In genomic region chr3:69941037-69941436, GRCh38 we compare ENCODE assay signal across 29 cellular contexts. TPM values are rescaled to one million over a fixed set of nuclear protein-coding genes. Genes with fewer than 3 reads are reported as not detected.
"Had no signal": no experiment of that assay in that cellular context is flagged by ENCODE, and none has a peak within 500 bp of the region (broad histone marks: within the 10 kb centered on the region; RNA-seq: fewer than 3 reads in every experiment).

No MANE protein-coding gene starts in this region.

- H3K27me3 ChIP-seq: esophagus squamous epithelium, neutrophil, pancreas, right atrium auricular region, spleen, tibial nerve, upper lobe of left lung had no signal

- H3K27ac ChIP-seq: coronary artery, esophagus squamous epithelium, neutrophil, pancreas, right atrium auricular region, spleen, thoracic aorta, tibial nerve, upper lobe of left lung had no signal

- H3K36me3 ChIP-seq: esophagus squamous epithelium, neutrophil, spleen had no signal

- DNase-seq: dermis blood vessel endothelial cell; effector memory CD4-positive, alpha-beta T cell; esophagus squamous epithelium; kidney; mucosa of descending colon; naive B cell; pancreas; spleen; stimulated activated CD4-positive, alpha-beta T cell treated with anti-CD3 and anti-CD28 coated beads, Interleukin-4, amount 100 ng/mL, for 4 hours; stimulated activated naive CD8-positive, alpha-beta T cell treated with anti-CD3 and anti-CD28 coated beads, Interleukin-15, Interleukin-2, amounts not matched to agents 100 U/mL and 50 U/mL, for 24 hours; substantia nigra; upper lobe of left lung had no signal

- ATAC-seq: left lobe of liver; mucosa of descending colon; natural killer cell treated with Interleukin-12 subunit alpha and Interleukin-12 subunit beta and Interleukin-15 and Interleukin-18, amount 100 ng/mL, for 72 hours; pancreas; stimulated activated memory B cell treated with anti-CD40 and anti-IgM and Interleukin-4, amounts not matched to agents 10 μg/mL and 1 μg/mL and 100 μg/mL, for 72 hours; stimulated activated naive CD8-positive, alpha-beta T cell treated with anti-CD3 and anti-CD28 coated beads, Interleukin-15, Interleukin-2, amounts not matched to agents 100 U/mL and 50 U/mL, for 24 hours had no signal

- FAIRE-seq: frontal cortex, kidney, pancreas, urothelium cell line had no signal

- H3K4me3 ChIP-seq: coronary artery, esophagus squamous epithelium, lung, mucosa of descending colon, pancreas, right atrium auricular region, skin epidermis, spleen, thoracic aorta, tibial nerve, upper lobe of left lung had no signal

- H3K9me3 ChIP-seq: esophagus squamous epithelium, mucosa of descending colon, neutrophil, pancreas, right atrium auricular region, spleen, thoracic aorta, tibial nerve, upper lobe of left lung had no signal

- H3K4me1 ChIP-seq: esophagus squamous epithelium, pancreas, right atrium auricular region, spleen, upper lobe of left lung had no signal

RNA-seq across cellular contexts. Expression of gene SAMMSON, which starts 58.5 kb away (rescaled TPM):
- total RNA-seq: dermis blood vessel endothelial cell; fibroblast of villous mesenchyme; frontal cortex; left lobe of liver; liver; mesothelial cell of epicardium; mucosa of descending colon; natural killer cell treated with Interleukin-12 subunit alpha and Interleukin-12 subunit beta and Interleukin-15 and Interleukin-18, amount 100 ng/mL, for 72 hours; neural crest cell; omental fat pad; right atrium auricular region had no signal
- polyA plus RNA-seq: liver, lung, pancreas had no signal
